ENCODE assay signal across 1 cellular context in genomic region chr3:41158947-41159346, GRCh38.
TF ChIP-seq lines count a peak whose summit lies in the region.

No MANE protein-coding gene starts in this region.

TF ChIP-seq in HEK293, 187 proteins besides CTCF, POLR2A, EP300 and RAD21 (continued from another document):
- TF ChIP-seq TSHZ1 (tag by site-specific recombination; IDR thresholded peaks at IDR 0.05; ENCODE audit: borderline replicate concordance): no peak
- TF ChIP-seq ZNF654 (tag by site-specific recombination; IDR thresholded peaks at IDR 0.05; ENCODE audit: low read depth): no peak
